Comparison of ENCODE assay signal across 9 cellular contexts in the genomic region with DNA sequence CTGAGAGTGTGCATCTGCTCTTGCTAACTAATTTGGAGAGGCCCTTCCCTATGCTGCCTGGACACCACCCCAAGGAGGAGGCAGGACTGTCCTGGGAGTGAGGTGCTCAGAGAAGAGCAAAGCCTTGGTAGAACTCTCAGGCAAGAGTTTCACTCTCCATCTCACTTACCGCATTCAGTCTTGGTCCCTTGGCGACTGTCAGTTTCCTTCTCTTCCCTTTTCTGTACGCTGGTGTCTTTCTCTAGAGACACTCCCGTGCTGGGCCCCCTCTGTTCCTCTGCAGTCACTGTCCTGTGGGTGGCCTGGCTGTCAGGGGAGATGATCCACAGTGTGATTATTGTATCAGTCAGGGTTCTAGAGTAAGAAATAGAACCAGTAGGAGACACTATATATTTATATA. TPM values are rescaled to one million over a fixed set of nuclear protein-coding genes. Genes with fewer than 3 reads are reported as not detected.
DNase-seq lines count a peak whose midpoint lies in the region; ATAC-seq lines count a peak whose summit lies in the region.
"Had no signal": no experiment of that assay in that cellular context is flagged by ENCODE, and none has a peak within 500 bp of the region (broad histone marks: within the 10 kb centered on the region; RNA-seq: fewer than 3 reads in every experiment).

No MANE protein-coding gene starts in this region.

- intact Hi-C loops in left colon (cut with DNase I, micrococcal nuclease) = no loop called here

- H3K4me3 Mint-ChIP-seq in activated naive CD8-positive, alpha-beta T cell treated with anti-CD3 and anti-CD28 coated beads, Interleukin-2, amount 10 ng/mL, durations not matched to agents 7 days and 5 days = no peak overlapping the region

- H3K27ac Mint-ChIP-seq in activated naive CD8-positive, alpha-beta T cell treated with anti-CD3 and anti-CD28 coated beads, Interleukin-2, amount 10 ng/mL, durations not matched to agents 7 days and 5 days = peak overlapping the region; percentile 64

- peak overlapping the region; percentile 88 for H3K4me2 ChIP-seq in BLaER1

- peak overlapping the region; percentile 94 for H3K27ac ChIP-seq in BLaER1

- peak overlapping the region; percentile 38; the same call in 1 of the 2 replicates for H3K4me3 ChIP-seq in BLaER1
- H3K4me3 ChIP-seq in HAP-1 = no peak overlapping the region

- POLR2A ChIA-PET in activated naive CD8-positive, alpha-beta T cell treated with anti-CD3 and anti-CD28 coated beads, Interleukin-2, amount 10 ng/mL, durations not matched to agents 7 days and 5 days (lab: Charles Lee) = no interaction called here

- peaks cover 2% of the 10 kb centered on the region for H3K36me3 Mint-ChIP-seq in activated naive CD8-positive, alpha-beta T cell treated with anti-CD3 and anti-CD28 coated beads, Interleukin-2, amount 10 ng/mL, durations not matched to agents 7 days and 5 days

- 0 out of 2 replicates have a peak, but pooled peaks cover 3% of the 10 kb centered on the region for H3K36me3 ChIP-seq in BLaER1
- H3K36me3 ChIP-seq in HAP-1 (replicated peaks) = no peaks in the 10 kb centered on the region

- H3K9ac ChIP-seq in BLaER1 = peak overlapping the region; percentile 71

- H3K9me3 ChIP-seq in BLaER1 (no peaks in the 10 kb centered on the region), HAP-1 (no peaks in the 10 kb centered on the region)

- DNase-seq in activated naive CD8-positive, alpha-beta T cell treated with anti-CD3 and anti-CD28 coated beads, Interleukin-2, amount 10 ng/mL, durations not matched to agents 7 days and 5 days = no peak
- no peak for DNase-seq in cortex of kidney (lab: John Stamatoyannopoulos, UW)
- DNase-seq in HAP-1 (ENCODE audit: low spot score in 2 of 2) = no peak
- DNase-seq in stimulated activated CD4-positive, alpha-beta T cell treated with anti-CD3 and anti-CD28 coated beads, Interleukin-15, amount 100 ng/mL, for 24 hours = no peak
- DNase-seq in left colon = no peak
- DNase-seq: RPMI8226 had no signal

- no peaks in the 10 kb centered on the region for H4K20me1 ChIP-seq in BLaER1

- in situ Hi-C loops in HAP-1 (cut with MboI; ENCODE audit: low sequenced_read_pairs) = no loop called here

- no peaks in the 10 kb centered on the region for H3K27me3 Mint-ChIP-seq in activated naive CD8-positive, alpha-beta T cell treated with anti-CD3 and anti-CD28 coated beads, Interleukin-2, amount 10 ng/mL, durations not matched to agents 7 days and 5 days

- no peaks in the 10 kb centered on the region for H3K27me3 ChIP-seq in BLaER1
- H3K27me3 ChIP-seq in HAP-1 (ENCODE audit: low read depth) = no peaks in the 10 kb centered on the region

- no peaks in the 10 kb centered on the region for H3K9me3 Mint-ChIP-seq in activated naive CD8-positive, alpha-beta T cell treated with anti-CD3 and anti-CD28 coated beads, Interleukin-2, amount 10 ng/mL, durations not matched to agents 7 days and 5 days

- ATAC-seq in GM18868 (IDR thresholded peaks at IDR 0.05; ENCODE audit: unreplicated experiment) = peak; percentile 33
- peak; percentile 33 for ATAC-seq in HG03342 (IDR thresholded peaks at IDR 0.05; ENCODE audit: unreplicated experiment)
- ATAC-seq in activated naive CD8-positive, alpha-beta T cell treated with anti-CD3 and anti-CD28 coated beads, Interleukin-2, amount 10 ng/mL, durations not matched to agents 7 days and 5 days (ENCODE audit: low read depth) = no peak
- no peak for ATAC-seq in left colon

- peaks cover 26% of the 10 kb centered on the region for H3K4me1 Mint-ChIP-seq in activated naive CD8-positive, alpha-beta T cell treated with anti-CD3 and anti-CD28 coated beads, Interleukin-2, amount 10 ng/mL, durations not matched to agents 7 days and 5 days

- H3K4me1 ChIP-seq in BLaER1 = peaks cover 89% of the 10 kb centered on the region
- H3K4me1 ChIP-seq in HAP-1 = peaks cover 9% of the 10 kb centered on the region

RNA-seq across cellular contexts. Expression of gene IDH2, which starts 44.0 kb away (rescaled TPM):
- 100 to 1,000 TPM; 233 to 260 TPM for total RNA-seq in activated naive CD8-positive, alpha-beta T cell treated with anti-CD3 and anti-CD28 coated beads, Interleukin-2, amount 10 ng/mL, durations not matched to agents 7 days and 5 days
- total RNA-seq in left colon = 100 to 1,000 TPM; 110 to 185 TPM

RNA-seq across cellular contexts. Expression of gene ZNF710, which starts 57.2 kb away (rescaled TPM):
- 10 to 100 TPM; 15.4 to 16.7 TPM for total RNA-seq in activated naive CD8-positive, alpha-beta T cell treated with anti-CD3 and anti-CD28 coated beads, Interleukin-2, amount 10 ng/mL, durations not matched to agents 7 days and 5 days
- 10 to 100 TPM; 33.8 to 52.9 TPM for total RNA-seq in left colon

Comparison
In these comparisons a context has a peak if more than half of its experiments do, and no peak if none do; other contexts are left out.
1. ATAC-seq: peak in GM18868 (single experiment) and HG03342 (single experiment); none in activated naive CD8-positive, alpha-beta T cell treated with anti-CD3 and anti-CD28 coated beads, Interleukin-2, amount 10 ng/mL, durations not matched to agents 7 days and 5 days (single experiment) and left colon (single experiment).